Comparison of ENCODE assay signal across 6 cellular contexts in genomic region chr11:59031746-59032145, GRCh38. TPM values are rescaled to one million over a fixed set of nuclear protein-coding genes. Genes with fewer than 3 reads are reported as not detected.
"Had no signal": no experiment of that assay in that cellular context is flagged by ENCODE, and none has a peak within 500 bp of the region (broad histone marks: within the 10 kb centered on the region; RNA-seq: fewer than 3 reads in every experiment).

No MANE protein-coding gene starts in this region.

RNA-seq across cellular contexts. Expression of gene GLYATL1B, which starts 54.4 kb away (rescaled TPM):
- total RNA-seq: GM23248, H1, H4, H7, H9, HFFc6 had no signal
